Comparison of ENCODE assay signal across 8 cellular contexts in the genomic region with DNA sequence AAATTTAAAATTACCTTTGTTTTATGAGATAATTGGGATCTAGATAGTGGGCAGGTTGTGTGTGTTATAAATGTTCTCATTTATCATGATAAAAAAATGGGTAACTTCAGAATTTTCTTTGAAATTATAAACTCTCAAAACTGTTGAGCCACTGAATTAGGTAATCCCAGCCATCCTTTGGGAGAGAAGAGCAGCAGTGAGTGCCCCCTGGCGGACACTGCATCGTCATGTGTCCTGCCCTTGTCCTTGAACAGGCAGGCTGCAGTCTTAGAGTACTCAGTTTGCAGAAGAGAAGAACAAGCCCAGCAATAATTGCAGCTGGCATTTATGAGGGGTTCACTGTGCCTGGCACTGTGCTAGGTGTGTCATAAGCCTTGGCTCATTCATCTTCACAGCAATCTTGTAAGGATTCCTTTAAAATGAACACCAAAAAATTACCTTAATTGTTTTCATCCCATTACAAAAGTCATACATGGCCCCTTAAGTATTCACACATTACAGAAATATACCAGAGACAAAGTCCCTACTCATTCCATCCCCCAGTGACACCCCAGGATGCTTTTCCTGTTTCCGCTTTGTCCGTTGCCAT.
DNase-seq lines count a peak whose midpoint lies in the region; ATAC-seq and TF ChIP-seq lines count a peak whose summit lies in the region.

No MANE protein-coding gene starts in this region.

- no peaks in the 10 kb centered on the region for H3K9me3 ChIP-seq in thoracic aorta

- DNase-seq in GM03348 (ENCODE audit: low spot score) (peak; percentile 94), Kasumi-1 (lab: John Stamatoyannopoulos, UW) (peak; percentile 83 to 91), RKO (ENCODE audit: low spot score) (peak; percentile 74), activated T-helper 1 cell treated with Interleukin-2 at 50 U/mL for 16 hours (ENCODE audit: low read depth) (peak; percentile 27), fibroblast of pulmonary artery (ENCODE audit: low read depth) (peak; percentile 86), nucleus accumbens (lab: John Stamatoyannopoulos, UW) (peak in 48 of 56 donors; percentile 8 to 89 (median 51)), thoracic aorta (ENCODE audit: low spot score) (peak; percentile 24)

- no peaks in the 10 kb centered on the region for H3K36me3 ChIP-seq in thoracic aorta

- no peak overlapping the region for H3K27ac ChIP-seq in thoracic aorta

- H3K4me3 ChIP-seq in fibroblast of pulmonary artery (replicated peaks; ENCODE audit: low read depth, low read length) (no peak overlapping the region), thoracic aorta (no peak overlapping the region)

- no peaks in the 10 kb centered on the region for H3K4me1 ChIP-seq in thoracic aorta (ENCODE audit: control insufficient read depth in 1 of 2, low read depth in 2 of 2)

- ATAC-seq in thoracic aorta (ENCODE audit: insufficient number of reproducible peaks, low FRiP score, low read depth), result peak; percentile 46
- ATAC-seq in GM18861 (IDR thresholded peaks at IDR 0.05; ENCODE audit: unreplicated experiment), result no peak

- H3K27me3 ChIP-seq in thoracic aorta (replicated peaks; ENCODE audit: insufficient read depth), result no peaks in the 10 kb centered on the region

- TF ChIP-seq CTCF in fibroblast of pulmonary artery (IDR thresholded peaks at IDR 0.05; ENCODE audit: low read length, missing control alignments) (peak; percentile 95), thoracic aorta (IDR thresholded peaks at IDR 0.05) (peak; percentile 81)

Comparison
In these comparisons a context has a peak if more than half of its experiments do, and no peak if none do; other contexts are left out.
1. DNase-seq: peak in every context shown above with its lines; median percentile 94 in GM03348; 87 in Kasumi-1; 86 in fibroblast of pulmonary artery; 74 in RKO; 51 in nucleus accumbens; 27 in activated T-helper 1 cell treated with Interleukin-2 at 50 U/mL for 16 hours; 24 in thoracic aorta.